Comparison of ENCODE assay signal across 8 cellular contexts in the genomic region with DNA sequence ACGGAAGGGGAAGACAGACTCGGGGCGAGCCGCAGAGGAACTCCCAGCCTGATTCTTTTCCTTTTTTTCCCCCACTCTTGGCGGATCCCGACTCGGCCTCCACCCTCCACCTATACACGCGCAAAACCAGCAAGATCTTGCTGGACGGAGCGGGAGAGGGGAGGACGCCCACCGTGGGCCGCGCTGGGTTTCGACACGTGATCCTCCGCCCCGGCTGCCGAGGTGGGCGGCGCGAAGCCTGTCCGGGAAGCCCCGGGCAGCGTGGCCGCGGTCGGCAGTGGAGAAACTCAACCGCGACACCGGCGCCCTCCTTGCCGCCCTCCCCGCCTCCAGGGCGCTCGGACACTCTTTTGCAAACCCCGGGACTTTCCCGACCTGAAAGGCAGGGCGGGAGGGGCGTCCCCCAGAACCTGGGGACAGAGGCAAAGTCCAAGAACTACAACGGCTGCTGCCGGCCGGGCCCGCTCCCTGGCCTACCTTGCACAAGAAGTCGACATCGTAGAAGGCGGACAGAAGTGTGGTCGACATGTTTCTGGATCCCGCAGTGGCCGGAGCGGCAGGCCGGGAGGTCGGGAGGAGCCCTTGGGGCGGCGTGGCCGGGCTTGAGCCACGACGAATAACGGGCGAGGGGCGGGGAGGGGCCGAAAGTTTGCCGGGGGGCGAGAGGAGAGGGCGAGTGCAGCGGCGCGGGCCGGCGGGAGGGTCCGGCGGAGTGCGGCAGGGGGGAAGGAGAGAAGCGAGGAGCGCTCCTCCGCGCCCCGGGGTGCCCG.
A peak's percentile ranks its signal among the peaks of the same experiment; 100 is the strongest.
DNase-seq lines count a peak whose midpoint lies in the region; ATAC-seq and TF ChIP-seq lines count a peak whose summit lies in the region.

No MANE protein-coding gene starts in this region.

- peak; percentile 36 for ATAC-seq in GM21786 (IDR thresholded peaks at IDR 0.05; ENCODE audit: unreplicated experiment)
- ATAC-seq in activated CD4-positive, CD25-positive, alpha-beta regulatory T cell treated with anti-CD3 and anti-CD28 coated beads, Interleukin-2, amount 50 U/mL, for 24 hours, result peak; percentile 3 to 8

- POLR2A ChIA-PET in GM10248 (lab: Yijun Ruan, JAX), result interaction anchor here (0.6 to 1.9 kb wide), 18 partner anchors 13 to 613 kb away, joined by 3 to 13 read pairs (median 4); no protein-coding TSS in a partner anchor

- TF ChIP-seq CTCF in GM10248 (IDR thresholded peaks at IDR 0.05; ENCODE audit: control extremely low read depth, extremely low read depth, low read depth, missing control alignments), result no peak
- TF ChIP-seq CTCF in choroid plexus epithelial cell (conservative IDR thresholded peaks at IDR 0.05; ENCODE audit: low read depth, low read length), result no peak

- peak overlapping the region; percentile 82 for H3K4me3 ChIP-seq in choroid plexus epithelial cell (ENCODE audit: low read depth, low read length)

- CTCF ChIA-PET in GM10248 (lab: Yijun Ruan, JAX), result interaction anchor here (0.7 to 8.5 kb wide), 16 partner anchors 8 to 416 kb away, joined by 3 to 169 read pairs (median 8); no protein-coding TSS in a partner anchor

- DNase-seq in GM10248 (ENCODE audit: extremely low spot score), result peak; percentile 86
- DNase-seq in LoVo (ENCODE audit: low spot score), result peak; percentile 34
- DNase-seq in choroid plexus epithelial cell (ENCODE audit: low read depth), result peak; percentile 84
- peak; percentile 90 for DNase-seq in left kidney (ENCODE audit: low read depth, low spot score)
- DNase-seq in stimulated activated CD4-positive, alpha-beta T cell treated with anti-CD3 and anti-CD28 coated beads, Interleukin-2, amount 100 ng/mL, for 4 hours (ENCODE audit: low read depth), result peak; percentile 23
- no peak for DNase-seq in NCI-H1048 (lab: John Stamatoyannopoulos, UW)
